28 cellular contexts compared by ENCODE assay signal in genomic region chr9:15813076-15813475, GRCh38.
"Had no signal": no experiment of that assay in that cellular context is flagged by ENCODE, and none has a peak within 500 bp of the region (broad histone marks: within the 10 kb centered on the region; RNA-seq: fewer than 3 reads in every experiment).

No MANE protein-coding gene starts in this region.

- H3K27ac ChIP-seq: neural progenitor cell, ovary, parathyroid adenoma, psoas muscle, spleen, suprapubic skin, testis, tibial artery, transverse colon, upper lobe of right lung, uterus had no signal

- H3K9me3 ChIP-seq: psoas muscle, testis, transverse colon, upper lobe of right lung had no signal

- H3K4me2 ChIP-seq: neural progenitor cell, smooth muscle cell had no signal

- DNase-seq: natural killer cell; occipital lobe; ovary; posterior cingulate gyrus; psoas muscle; right cardiac atrium; spleen; stimulated activated CD4-positive, alpha-beta T cell treated with anti-CD3 and anti-CD28 coated beads, Interleukin-12 subunit alpha, Interleukin-12 subunit beta, amount 100 ng/mL, for 4 hours; stimulated activated CD4-positive, alpha-beta T cell treated with anti-CD3 and anti-CD28 coated beads, Interleukin-1b, Interleukin-23, amount 100 ng/mL, for 48 hours; stimulated activated CD4-positive, alpha-beta T cell treated with anti-CD3 and anti-CD28 coated beads, Interleukin-4, amount 100 ng/mL, for 1 hour; stimulated activated CD4-positive, alpha-beta T cell treated with anti-CD3 and anti-CD28 coated beads, Interleukin-4, amount 100 ng/mL, for 4 hours; stimulated activated CD8-positive, alpha-beta memory T cell treated with anti-CD3 and anti-CD28 coated beads, Interleukin-4, amount 100 ng/mL, for 48 hours; stimulated activated naive CD4-positive, alpha-beta T cell; stimulated activated naive CD8-positive, alpha-beta T cell treated with anti-CD3 and anti-CD28 coated beads, Interleukin-15, amount 100 ng/mL, for 72 hours; stimulated activated naive CD8-positive, alpha-beta T cell treated with anti-CD3 and anti-CD28 coated beads, Interleukin-15, Interleukin-2, amounts not matched to agents 100 U/mL and 50 U/mL, for 24 hours; substantia nigra; testis; tibial artery; transverse colon; upper lobe of right lung; uterus had no signal

- H3K4me3 ChIP-seq: neural progenitor cell, ovary, psoas muscle, skin epidermis, smooth muscle cell, spleen, suprapubic skin, testis, tibial artery, transverse colon, upper lobe of right lung, uterus had no signal

- H3K79me2 ChIP-seq: parathyroid adenoma had no signal

- H3K9ac ChIP-seq: neural progenitor cell, parathyroid adenoma had no signal

- H2AFZ ChIP-seq: neural progenitor cell, parathyroid adenoma had no signal

- H3K27me3 ChIP-seq: neural progenitor cell, ovary, spleen, suprapubic skin, testis, tibial artery, transverse colon, upper lobe of right lung, uterus had no signal

- H3K36me3 ChIP-seq: neural progenitor cell, ovary, spleen, suprapubic skin, transverse colon, upper lobe of right lung, uterus had no signal

- ATAC-seq: natural killer cell; psoas muscle; right cardiac atrium; sciatic nerve; stimulated activated memory B cell treated with anti-CD40 and anti-IgM and Interleukin-4, amounts not matched to agents 10 μg/mL and 1 μg/mL and 100 μg/mL, for 72 hours; stimulated activated naive CD8-positive, alpha-beta T cell treated with anti-CD3 and anti-CD28 coated beads, Interleukin-15, amount 100 ng/mL, for 72 hours; stimulated activated naive CD8-positive, alpha-beta T cell treated with anti-CD3 and anti-CD28 coated beads, Interleukin-15, Interleukin-2, amounts not matched to agents 100 U/mL and 50 U/mL, for 24 hours; upper lobe of right lung had no signal

- H3K4me1 ChIP-seq: neural progenitor cell, parathyroid adenoma, psoas muscle, spleen, suprapubic skin, testis, tibial artery, transverse colon, upper lobe of right lung, uterus had no signal
